ENCODE assay signal across 21 cellular contexts in the genomic region with DNA sequence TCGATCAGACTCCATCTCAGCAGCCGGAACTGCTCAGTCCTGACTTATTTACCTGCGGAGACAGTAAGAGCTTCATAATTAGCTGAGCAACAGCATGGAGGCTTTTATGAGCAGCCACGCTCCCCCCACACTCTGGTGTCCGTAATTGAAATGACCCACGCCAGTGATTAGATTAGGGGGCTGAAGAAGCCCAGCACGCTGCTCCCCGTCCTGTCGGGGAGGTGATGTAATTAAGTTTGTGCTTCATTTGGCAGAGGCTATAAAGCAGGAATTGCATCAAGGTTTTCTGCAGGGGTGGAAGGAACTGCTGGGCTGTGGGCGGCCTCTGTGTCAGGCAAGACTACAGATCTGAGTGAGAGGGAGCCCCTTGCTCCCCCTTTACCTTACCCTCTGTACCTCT. TPM values are rescaled to one million over a fixed set of nuclear protein-coding genes. Genes with fewer than 3 reads are reported as not detected.
"Had no signal": no experiment of that assay in that cellular context is flagged by ENCODE, and none has a peak within 500 bp of the region (broad histone marks: within the 10 kb centered on the region; RNA-seq: fewer than 3 reads in every experiment).

No MANE protein-coding gene starts in this region.

- H3K4me3 ChIP-seq: body of pancreas, left lung, ovary, psoas muscle, skin epidermis, suprapubic skin had no signal

- ATAC-seq: activated CD8-positive, alpha-beta memory T cell treated with anti-CD3 and anti-CD28 coated beads, Interleukin-2, amount 10 ng/mL, durations not matched to agents 7 days and 5 days; body of pancreas; psoas muscle; right cardiac atrium had no signal

- H3K4me1 ChIP-seq: body of pancreas, psoas muscle, suprapubic skin had no signal

- DNase-seq: activated B cell treated with CpG ODN at 0.5 μM for 24 hours; activated CD4-positive, alpha-beta memory T cell treated with anti-CD3 and anti-CD28 coated beads, Interleukin-2, amount 10 ng/mL, durations not matched to agents 7 days and 5 days; activated CD4-positive, alpha-beta T cell treated with anti-CD3 and anti-CD28 coated beads for 48 hours; activated CD8-positive, alpha-beta memory T cell treated with anti-CD3 and anti-CD28 coated beads, Interleukin-2, amount 10 ng/mL, durations not matched to agents 7 days and 5 days; activated naive CD8-positive, alpha-beta T cell treated with anti-CD3 and anti-CD28 coated beads for 36 hours; amygdala; foreskin fibroblast; hypothalamus; kidney; mammary epithelial cell; ovary; psoas muscle; right cardiac atrium had no signal

- H3K27ac ChIP-seq: body of pancreas, left lung, ovary, psoas muscle, skin epidermis, suprapubic skin had no signal

- H3K27me3 ChIP-seq: body of pancreas, ovary had no signal

- H3K36me3 ChIP-seq: left lung, ovary, suprapubic skin had no signal

- H3K9me3 ChIP-seq: body of pancreas, left lung, ovary, psoas muscle, suprapubic skin had no signal

RNA-seq across cellular contexts. Expression of gene HTR3A, which starts 22.8 kb away (rescaled TPM):
- total RNA-seq: activated CD4-positive, alpha-beta memory T cell treated with anti-CD3 and anti-CD28 coated beads, Interleukin-2, amount 10 ng/mL, durations not matched to agents 7 days and 5 days; activated CD8-positive, alpha-beta memory T cell treated with anti-CD3 and anti-CD28 coated beads, Interleukin-2, amount 10 ng/mL, durations not matched to agents 7 days and 5 days; activated naive CD8-positive, alpha-beta T cell treated with anti-CD3 and anti-CD28 coated beads for 36 hours; cardiac septum; dermis microvascular lymphatic vessel endothelial cell; mammary epithelial cell; myocyte; ovary; psoas muscle; right cardiac atrium had no signal
- polyA plus RNA-seq: mammary epithelial cell, neural cell, ovary had no signal

RNA-seq across cellular contexts. Expression of gene HTR3B, which starts 47.5 kb away (rescaled TPM):
- total RNA-seq: activated CD4-positive, alpha-beta memory T cell treated with anti-CD3 and anti-CD28 coated beads, Interleukin-2, amount 10 ng/mL, durations not matched to agents 7 days and 5 days; activated CD8-positive, alpha-beta memory T cell treated with anti-CD3 and anti-CD28 coated beads, Interleukin-2, amount 10 ng/mL, durations not matched to agents 7 days and 5 days; activated naive CD8-positive, alpha-beta T cell treated with anti-CD3 and anti-CD28 coated beads for 36 hours; body of pancreas; cardiac septum; dermis microvascular lymphatic vessel endothelial cell; left lung; mammary epithelial cell; myocyte; ovary; psoas muscle; right cardiac atrium; suprapubic skin had no signal
- polyA plus RNA-seq: mammary epithelial cell, neural cell, ovary, right cardiac atrium had no signal
